Comparison of ENCODE assay signal across 1 cellular context in the genomic region with DNA sequence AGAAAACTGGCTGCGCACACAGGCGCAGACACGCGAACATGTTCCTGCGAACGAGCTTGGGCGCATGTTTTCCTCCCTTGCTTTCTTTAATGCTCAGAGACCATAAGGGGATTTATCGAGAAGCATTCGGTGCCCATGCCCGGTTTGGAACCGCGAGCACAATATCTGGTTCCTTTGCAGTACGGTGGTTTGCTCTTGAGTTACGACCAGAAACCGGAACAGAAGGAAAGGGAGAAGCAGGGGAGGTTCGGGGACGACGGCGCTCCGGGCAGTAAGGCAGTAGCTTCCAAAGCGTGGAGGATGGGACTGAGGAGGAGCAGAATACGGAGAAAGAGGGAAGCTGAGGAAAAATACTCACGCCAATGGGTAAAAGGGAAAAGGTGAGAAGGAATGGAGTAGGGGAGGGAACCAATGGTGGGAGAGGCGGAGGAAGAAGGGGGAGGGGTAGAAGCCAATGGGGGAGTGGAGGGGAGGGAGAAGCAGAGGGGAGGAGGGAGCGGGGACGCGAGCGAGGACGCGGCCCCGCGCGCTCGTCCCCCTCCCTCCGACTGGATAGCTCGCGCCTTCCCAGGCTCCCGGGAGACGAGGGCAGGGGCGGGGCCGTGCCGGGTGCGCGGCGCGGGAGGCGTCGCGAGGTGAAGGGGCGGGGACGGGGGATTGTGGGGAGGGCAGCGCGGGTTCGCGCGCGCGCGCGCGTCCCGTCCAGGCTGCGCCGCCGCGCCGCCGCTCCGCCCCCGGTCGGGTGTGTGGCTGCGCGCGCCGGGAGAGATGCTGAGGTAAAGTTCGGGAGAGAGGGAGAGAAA.
TF ChIP-seq lines count a peak whose summit lies in the region.

No MANE protein-coding gene starts in this region.

TF ChIP-seq in GM12878, 131 proteins besides CTCF, POLR2A, EP300 and RAD21 (continued from another document):
- TF ChIP-seq MAX (IDR thresholded peaks at IDR 0.05; ENCODE audit: low read depth, low read length) (no peak), NBN (IDR thresholded peaks at IDR 0.05) (peak; percentile 96; the same call in 1 of the 2 replicates), RCOR1 (conservative IDR thresholded peaks at IDR 0.05; ENCODE audit: low read depth, low read length) (no peak), BACH1 (IDR thresholded peaks at IDR 0.05; ENCODE audit: borderline replicate concordance) (no peak), HSF1 (IDR thresholded peaks at IDR 0.05; ENCODE audit: low read depth, low read length) (no peak), SMARCA5 (IDR thresholded peaks at IDR 0.05) (no peak), TAF1 (IDR thresholded peaks at IDR 0.05; ENCODE audit: borderline replicate concordance, low read depth, low read length) (no peak), PML (IDR thresholded peaks at IDR 0.05; ENCODE audit: low read length) (no peak), CHD2 (IDR thresholded peaks at IDR 0.05; ENCODE audit: borderline replicate concordance, low read depth, low read length) (no peak), USF2 (IDR thresholded peaks at IDR 0.05; ENCODE audit: borderline replicate concordance, low read depth, low read length) (no peak), NFYA (IDR thresholded peaks at IDR 0.05; ENCODE audit: borderline replicate concordance, low read depth, low read length) (no peak), CREB1 (IDR thresholded peaks at IDR 0.05; ENCODE audit: low read depth) (no peak), ELK1 (IDR thresholded peaks at IDR 0.05; ENCODE audit: low read depth, low read length) (no peak), BMI1 (IDR thresholded peaks at IDR 0.05; ENCODE audit: borderline replicate concordance) (no peak), POLR2AphosphoS5 (IDR thresholded peaks at IDR 0.05; ENCODE audit: low read length) (no peak), ZNF24 (IDR thresholded peaks at IDR 0.05) (no peak), HDGF (IDR thresholded peaks at IDR 0.05) (peak; percentile 77; the same call in 1 of the 2 replicates), SRF (IDR thresholded peaks at IDR 0.05; ENCODE audit: low read depth in 2 of 2, low read length in 2 of 2) (no peak), ZBTB4 (CRISPR knock-in tag; IDR thresholded peaks at IDR 0.05) (no peak), NFIC (IDR thresholded peaks at IDR 0.05; ENCODE audit: low read depth, low read length) (no peak), ZNF207 (IDR thresholded peaks at IDR 0.05; ENCODE audit: borderline replicate concordance) (no peak), PAX5 (IDR thresholded peaks at IDR 0.05; ENCODE audit: borderline replicate concordance, low read depth, low read length) (no peak)
